Comparison of ENCODE assay signal across 19 cellular contexts in the genomic region with DNA sequence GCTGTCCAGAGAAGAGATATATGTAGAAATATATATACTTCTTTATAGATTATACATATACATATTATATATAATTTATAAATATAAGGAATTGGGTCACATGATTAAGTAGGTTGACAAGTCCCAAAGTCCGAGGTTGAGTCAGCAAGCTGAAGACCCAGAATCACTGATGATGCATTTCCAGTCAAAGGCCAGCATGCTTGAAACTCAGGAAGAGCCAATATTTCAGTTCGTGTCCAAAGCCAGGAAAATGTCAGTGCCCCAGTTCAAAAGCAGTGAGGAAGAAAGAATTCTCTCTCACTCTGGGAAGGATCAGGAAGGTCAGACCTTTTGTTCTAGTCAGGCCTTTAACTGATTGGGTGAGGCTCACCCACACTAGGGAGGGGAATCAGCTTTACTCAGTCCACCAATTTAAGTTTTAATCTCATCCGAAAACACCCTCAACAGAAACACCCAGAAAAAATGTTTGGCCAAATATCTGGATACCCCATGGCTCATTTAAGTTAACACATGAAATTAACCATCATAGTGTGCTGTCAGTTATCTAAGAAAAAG. TPM values are rescaled to one million over a fixed set of nuclear protein-coding genes. Genes with fewer than 3 reads are reported as not detected.
A peak's percentile ranks its signal among the peaks of the same experiment; 100 is the strongest.
DNase-seq lines count a peak whose midpoint lies in the region; ATAC-seq, FAIRE-seq and TF ChIP-seq lines count a peak whose summit lies in the region.
"Had no signal": no experiment of that assay in that cellular context is flagged by ENCODE, and none has a peak within 500 bp of the region (broad histone marks: within the 10 kb centered on the region; RNA-seq: fewer than 3 reads in every experiment).

No MANE protein-coding gene starts in this region.

- H3K4me1 ChIP-seq in small intestine (ENCODE audit: control insufficient read depth in 2 of 2, insufficient read depth in 1 of 2, low read depth in 1 of 2, low read length in 1 of 2): no peaks in the 10 kb centered on the region
- H3K4me1 ChIP-seq: A549, BE2C had no signal

- TF ChIP-seq CTCF in fibroblast of the aortic adventitia (IDR thresholded peaks at IDR 0.05; ENCODE audit: insufficient read depth, low read length): no peak

- no peak for FAIRE-seq in small intestine (lab: Jason Lieb, UNC)
- FAIRE-seq: A549, GM12878, GM18507, H54, HepG2, HTR-8/SVneo had no signal

- H3K36me3 ChIP-seq in small intestine (ENCODE audit: control insufficient read depth in 2 of 2, insufficient read depth in 2 of 2, low read length in 2 of 2): no peaks in the 10 kb centered on the region
- H3K36me3 ChIP-seq: BE2C had no signal

- DNase-seq in RKO (ENCODE audit: low spot score) (peak; percentile 27), dermis blood vessel endothelial cell (peak; percentile 17), fibroblast of the aortic adventitia (ENCODE audit: low read depth) (peak; percentile 27), small intestine (peak; percentile 5), NCI-H2227 (lab: John Stamatoyannopoulos, UW; ENCODE audit: unreplicated experiment) (no peak)
- DNase-seq: BE2C; CD4-positive, alpha-beta memory T cell; DMS79; GM23248 had no signal

- no peak overlapping the region for H3K4me3 ChIP-seq in fibroblast of the aortic adventitia (ENCODE audit: low read depth, low read length)
- no peak overlapping the region for H3K4me3 ChIP-seq in small intestine (ENCODE audit: low read depth in 1 of 2, low read length in 2 of 2)
- H3K4me3 ChIP-seq: A549, GM12878, GM23248 had no signal

- no peak overlapping the region for H3K27ac ChIP-seq in small intestine (ENCODE audit: low read depth in 1 of 2, low read length in 1 of 2)
- H3K27ac ChIP-seq: A549, C4-2B, GM23248 had no signal

- 73 to 82% (median 78%) methylated on average over 3 of the region's 3 CpGs for whole genome bisulfite sequencing in small intestine, 3 donors

- ATAC-seq in GM19395 (IDR thresholded peaks at IDR 0.05; ENCODE audit: unreplicated experiment) (no peak), HG02970 (IDR thresholded peaks at IDR 0.05; ENCODE audit: low FRiP score, unreplicated experiment) (no peak)
- ATAC-seq: A549, GM12878, HepG2 had no signal

- no peaks in the 10 kb centered on the region for H3K9me3 ChIP-seq in small intestine (ENCODE audit: control insufficient read depth, low read depth)
- H3K9me3 ChIP-seq: A549, BE2C had no signal

- H3K27me3 ChIP-seq in small intestine (ENCODE audit: control insufficient read depth in 2 of 2, insufficient read depth in 2 of 2, low read length in 2 of 2): no peaks in the 10 kb centered on the region
- H3K27me3 ChIP-seq: BE2C had no signal

RNA-seq across cellular contexts. Expression of a gene that starts 42.0 kb away (rescaled TPM):
- total RNA-seq in dermis blood vessel endothelial cell (0.17 and 0.23 TPM in 2 replicates), fibroblast of the aortic adventitia (ENCODE audit: low replicate concordance) (0.90 TPM in 1 of 2 replicates, not detected in the other)
- 1 to 10 TPM in 1 of 3 donors, not detected in 2; 1.4 TPM for polyA plus RNA-seq in small intestine
- total RNA-seq: CD4-positive, alpha-beta memory T cell; G401 had no signal
- polyA plus RNA-seq: CD4-positive, alpha-beta memory T cell had no signal
